ENCODE assay signal across 8 cellular contexts in the genomic region with DNA sequence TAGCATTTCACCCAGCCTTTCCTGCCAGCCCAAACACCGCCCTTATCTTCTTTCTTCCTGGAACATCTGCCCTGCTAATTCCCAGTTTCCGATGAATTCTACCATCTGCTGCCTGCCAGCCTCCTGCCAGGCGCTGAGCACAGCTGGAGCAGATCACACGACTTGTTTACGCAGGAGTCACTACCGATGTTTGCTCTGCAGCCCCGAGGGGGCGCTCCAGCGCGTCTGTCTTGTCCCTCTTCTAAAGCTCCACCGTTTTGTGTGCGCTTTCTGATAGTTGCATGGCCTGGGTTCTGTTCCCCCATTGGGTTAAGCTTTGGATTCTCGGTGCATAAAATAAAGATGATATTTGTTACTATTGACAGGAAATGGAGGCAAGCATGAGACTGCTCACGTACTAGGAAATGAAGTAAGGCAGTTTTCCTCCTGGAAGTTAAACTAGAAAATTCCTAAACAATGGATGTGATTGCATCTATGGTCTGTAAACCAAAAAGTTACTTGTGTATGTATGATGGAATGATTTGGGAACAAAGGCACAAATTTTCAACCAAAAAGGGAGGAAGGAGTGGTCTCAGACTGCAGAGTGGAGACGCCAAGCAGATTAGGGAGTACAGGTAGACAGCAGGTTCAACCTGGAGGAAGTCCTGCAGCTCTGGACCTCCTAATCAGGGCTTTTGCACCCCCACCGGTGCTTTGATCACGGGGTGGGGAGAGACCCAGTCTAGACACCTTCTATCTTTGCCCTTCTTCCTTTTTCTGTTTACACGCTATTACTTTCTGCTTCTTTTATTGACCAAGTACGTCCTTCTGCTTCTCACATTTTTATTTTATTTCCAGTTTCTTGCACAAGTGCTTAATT. TPM values are rescaled to one million over a fixed set of nuclear protein-coding genes. Genes with fewer than 3 reads are reported as not detected.
DNase-seq lines count a peak whose midpoint lies in the region; ATAC-seq, FAIRE-seq and TF ChIP-seq lines count a peak whose summit lies in the region.

No MANE protein-coding gene starts in this region.

- FAIRE-seq in A549 (lab: Jason Lieb, UNC), result no peak

- H3K27ac ChIP-seq in A549, result 0 out of 6 replicates have a peak overlapping the region, but pooled peaks have one; percentile 3 to 13

- no peak for TF ChIP-seq POLR2A in A549 (IDR thresholded peaks at IDR 0.05; ENCODE audit: low read length)

- peak; percentile 80 to 91 for ATAC-seq in A549
- peak; percentile 42 for ATAC-seq in GM18861 (IDR thresholded peaks at IDR 0.05; ENCODE audit: unreplicated experiment)
- ATAC-seq in HG03432 (IDR thresholded peaks at IDR 0.05; ENCODE audit: unreplicated experiment), result peak; percentile 46
- ATAC-seq in memory B cell (ENCODE audit: low read depth), result peak; percentile 62

- CTCF ChIA-PET in A549 (lab: Yijun Ruan, JAX), result interaction anchor here (0.6 to 2.8 kb wide), 36 partner anchors 9 to 382 kb away, joined by 3 to 23 read pairs (median 4); a partner anchor contains a TSS

- H3K4me3 Mint-ChIP-seq in memory B cell, result peak overlapping the region; percentile 76

- H3K9me3 Mint-ChIP-seq in memory B cell, result no peaks in the 10 kb centered on the region

- H3K4me1 Mint-ChIP-seq in memory B cell, result peaks cover 36% of the 10 kb centered on the region

- peaks cover 4% of the 10 kb centered on the region for H3K27me3 Mint-ChIP-seq in memory B cell

- peak; percentile 49 to 52; a peak in 4 of 5 replicates for TF ChIP-seq RAD21 in A549 (conservative IDR thresholded peaks at IDR 0.05 in 1 of 2, IDR thresholded peaks at IDR 0.05 in 1 of 2)

- H3K9me3 ChIP-seq in A549, result 0 out of 3 replicates have a peak, but pooled peaks cover 3% of the 10 kb centered on the region

- H3K4me3 ChIP-seq in A549, result no peak overlapping the region

- DNase-seq in A549 (ENCODE audit: low read depth in 1 of 2, low spot score in 1 of 2) (peak; percentile 74 to 93), NCI-H748 treated with DMSO at 0.1 percent for 48 hours (lab: John Stamatoyannopoulos, UW) (peak; percentile 75), memory B cell (ENCODE audit: low spot score in 2 of 2) (peak; percentile 77 to 85)
- peak; percentile 62 to 76 for DNase-seq in activated CD8-positive, alpha-beta memory T cell treated with anti-CD3 and anti-CD28 coated beads for 1 hour (ENCODE audit: extremely low read depth in 1 of 2, low read depth in 1 of 2)
- DNase-seq in effector CD4-positive, alpha-beta T cell, result peak; percentile 81
- peak in 2 of 3 donors; percentile 85 to 88 for DNase-seq in stimulated activated CD4-positive, alpha-beta T cell treated with anti-CD3 and anti-CD28 coated beads, TNF-alpha, amount 100 ng/mL, for 48 hours (ENCODE audit: low read depth in 3 of 3)

- peaks cover 26% of the 10 kb centered on the region for H3K4me1 ChIP-seq in A549

- POLR2A ChIA-PET in A549 (lab: Yijun Ruan, JAX), result interaction anchor here (0.9 to 1.6 kb wide), 2 partner anchors 116 to 315 kb away, joined by 5 to 7 read pairs; a partner anchor contains a TSS

- H3K36me3 Mint-ChIP-seq in memory B cell, result no peaks in the 10 kb centered on the region

- WGBS in A549 (ENCODE audit: missing lambda C conversion rate), result 19% methylated on average over 19 of the region's 19 CpGs

- H3K4me2 ChIP-seq in A549, result peak overlapping the region; percentile 66

- peak; percentile 84 for TF ChIP-seq CTCF in A549 (IDR thresholded peaks at IDR 0.05)

- no peak for TF ChIP-seq EP300 in A549 (IDR thresholded peaks at IDR 0.05)

- H3K27ac Mint-ChIP-seq in memory B cell, result peak overlapping the region; percentile 85

TF ChIP-seq in A549, 52 proteins besides CTCF, POLR2A, EP300 and RAD21:
- TF ChIP-seq SMC3 (IDR thresholded peaks at IDR 0.05) (peak; percentile 51; the same call in 2 of the 3 replicates), CBX2 (IDR thresholded peaks at IDR 0.05; ENCODE audit: borderline replicate concordance, low read depth) (no peak)
- TF ChIP-seq, protein P1, sequence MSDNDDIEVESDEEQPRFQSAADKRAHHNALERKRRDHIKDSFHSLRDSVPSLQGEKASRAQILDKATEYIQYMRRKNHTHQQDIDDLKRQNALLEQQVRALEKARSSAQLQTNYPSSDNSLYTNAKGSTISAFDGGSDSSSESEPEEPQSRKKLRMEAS (IDR thresholded peaks at IDR 0.05), result 0 out of 2 replicates have a peak, but pooled peaks have one; percentile 31

RNA-seq across cellular contexts. Expression of a gene that starts 2.2 kb away (rescaled TPM):
- polyA plus RNA-seq in A549 (2011; rRNA removed) (68.0 and 75.2 TPM in 2 replicates), A549 (2017; fragmentation: RNase III; extraction: RNeasy Plus Mini Kit Qiagen cat#74134 plus additional on column Dnase treatment) (121 to 131 TPM (median 124 TPM) in 3 replicates)
- polyA plus RNA-seq in A549 (2012; cell fraction: cytosol; rRNA removed), result 42.8 and 47.4 TPM in 2 replicates
- 52.2 and 80.4 TPM in 2 replicates for polyA plus RNA-seq in A549 (2012; cell fraction: nucleus; rRNA removed)
- 20.4 and 25.5 TPM in 2 replicates for polyA minus RNA-seq in A549 (2011; rRNA and poly(A)+ RNA removed)

RNA-seq across cellular contexts. Expression of a gene that starts 24.4 kb away (rescaled TPM):
- polyA plus RNA-seq in A549 (2011; rRNA removed), result not detected in 2 replicates
- polyA plus RNA-seq in A549 (2012; cell fraction: cytosol; rRNA removed), result not detected in 2 replicates
- not detected in 2 replicates for polyA plus RNA-seq in A549 (2012; cell fraction: nucleus; rRNA removed)
- not detected in 3 replicates for polyA plus RNA-seq in A549 (2017; fragmentation: RNase III; extraction: RNeasy Plus Mini Kit Qiagen cat#74134 plus additional on column Dnase treatment)
- polyA minus RNA-seq in A549 (2011; rRNA and poly(A)+ RNA removed), result not detected in 2 replicates
